In the genomic region with DNA sequence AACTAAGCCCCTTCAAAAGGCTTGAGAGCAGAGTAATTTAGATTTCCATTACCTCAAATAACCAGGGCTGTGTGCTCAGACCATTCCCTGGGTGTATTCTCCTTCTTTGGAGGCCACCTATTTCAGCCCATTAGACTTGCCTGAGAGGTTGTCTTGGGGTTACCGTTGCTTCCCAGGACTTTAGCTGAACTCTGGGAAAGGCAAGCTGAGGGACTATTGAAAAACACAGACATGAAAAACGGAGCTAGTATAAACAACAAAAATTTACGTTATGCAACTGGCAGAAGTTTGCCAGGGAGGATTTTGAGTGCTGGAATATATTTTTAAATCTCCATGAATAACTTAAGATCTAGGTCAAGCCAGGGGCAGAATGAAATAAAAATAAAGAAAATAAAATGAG, we compare ENCODE assay signal across 16 cellular contexts.
"Had no signal": no experiment of that assay in that cellular context is flagged by ENCODE, and none has a peak within 500 bp of the region (broad histone marks: within the 10 kb centered on the region; RNA-seq: fewer than 3 reads in every experiment).

No MANE protein-coding gene starts in this region.

- ATAC-seq: left ventricle myocardium superior had no signal

- H3K9me3 Mint-ChIP-seq: activated CD4-positive, alpha-beta T cell treated with anti-CD3 and anti-CD28 coated beads, Interleukin-2, amount 10 ng/mL, durations not matched to agents 7 days and 5 days; activated naive CD8-positive, alpha-beta T cell treated with anti-CD3 and anti-CD28 coated beads, Interleukin-2, amount 10 ng/mL, durations not matched to agents 7 days and 5 days; memory B cell; neural crest cell; T-helper 2 cell treated with Interferon-gamma antibody and Interleukin-4, amounts not matched to agents 5 μg/mL and 100 μg/mL, for 36 hours had no signal

- H3K27me3 ChIP-seq: dorsolateral prefrontal cortex, ovary, upper lobe of left lung had no signal

- DNase-seq: activated CD4-positive, alpha-beta T cell treated with anti-CD3 and anti-CD28 coated beads, Interleukin-2, amount 10 ng/mL, durations not matched to agents 7 days and 5 days; activated naive CD4-positive, alpha-beta T cell; activated naive CD8-positive, alpha-beta T cell treated with anti-CD3 and anti-CD28 coated beads, Interleukin-2, amount 10 ng/mL, durations not matched to agents 7 days and 5 days; anterior cingulate cortex; dorsolateral prefrontal cortex; endodermal cell; left ventricle myocardium superior; ovary; stimulated activated CD4-positive, alpha-beta T cell treated with anti-CD3 and anti-CD28 coated beads, Interleukin-12 subunit alpha, Interleukin-12 subunit beta, amount 100 ng/mL, for 4 hours; stimulated activated CD4-positive, alpha-beta T cell treated with anti-CD3 and anti-CD28 coated beads, Interleukin-2, amount 100 ng/mL, for 24 hours; substantia nigra; SW 1271; upper lobe of left lung had no signal

- H3K27ac Mint-ChIP-seq: activated CD4-positive, alpha-beta T cell treated with anti-CD3 and anti-CD28 coated beads, Interleukin-2, amount 10 ng/mL, durations not matched to agents 7 days and 5 days; activated naive CD8-positive, alpha-beta T cell treated with anti-CD3 and anti-CD28 coated beads, Interleukin-2, amount 10 ng/mL, durations not matched to agents 7 days and 5 days; endodermal cell; memory B cell; T-helper 2 cell treated with Interferon-gamma antibody and Interleukin-4, amounts not matched to agents 5 μg/mL and 100 μg/mL, for 36 hours had no signal

- H3K9me3 ChIP-seq: ovary, upper lobe of left lung had no signal

- H3K4me3 Mint-ChIP-seq: activated CD4-positive, alpha-beta T cell treated with anti-CD3 and anti-CD28 coated beads, Interleukin-2, amount 10 ng/mL, durations not matched to agents 7 days and 5 days; activated naive CD8-positive, alpha-beta T cell treated with anti-CD3 and anti-CD28 coated beads, Interleukin-2, amount 10 ng/mL, durations not matched to agents 7 days and 5 days; endodermal cell; memory B cell; neural crest cell; T-helper 2 cell treated with Interferon-gamma antibody and Interleukin-4, amounts not matched to agents 5 μg/mL and 100 μg/mL, for 36 hours had no signal

- H3K36me3 ChIP-seq: ovary, upper lobe of left lung had no signal

- H3K27me3 Mint-ChIP-seq: activated CD4-positive, alpha-beta T cell treated with anti-CD3 and anti-CD28 coated beads, Interleukin-2, amount 10 ng/mL, durations not matched to agents 7 days and 5 days; memory B cell had no signal

- H3K27ac ChIP-seq: dorsolateral prefrontal cortex, upper lobe of left lung had no signal

- H3K4me3 ChIP-seq: dorsolateral prefrontal cortex, ovary, upper lobe of left lung had no signal

- H3K4me1 ChIP-seq: upper lobe of left lung had no signal

- H3K4me1 Mint-ChIP-seq: activated CD4-positive, alpha-beta T cell treated with anti-CD3 and anti-CD28 coated beads, Interleukin-2, amount 10 ng/mL, durations not matched to agents 7 days and 5 days; memory B cell had no signal
